ENCODE assay signal across 17 cellular contexts in the genomic region with DNA sequence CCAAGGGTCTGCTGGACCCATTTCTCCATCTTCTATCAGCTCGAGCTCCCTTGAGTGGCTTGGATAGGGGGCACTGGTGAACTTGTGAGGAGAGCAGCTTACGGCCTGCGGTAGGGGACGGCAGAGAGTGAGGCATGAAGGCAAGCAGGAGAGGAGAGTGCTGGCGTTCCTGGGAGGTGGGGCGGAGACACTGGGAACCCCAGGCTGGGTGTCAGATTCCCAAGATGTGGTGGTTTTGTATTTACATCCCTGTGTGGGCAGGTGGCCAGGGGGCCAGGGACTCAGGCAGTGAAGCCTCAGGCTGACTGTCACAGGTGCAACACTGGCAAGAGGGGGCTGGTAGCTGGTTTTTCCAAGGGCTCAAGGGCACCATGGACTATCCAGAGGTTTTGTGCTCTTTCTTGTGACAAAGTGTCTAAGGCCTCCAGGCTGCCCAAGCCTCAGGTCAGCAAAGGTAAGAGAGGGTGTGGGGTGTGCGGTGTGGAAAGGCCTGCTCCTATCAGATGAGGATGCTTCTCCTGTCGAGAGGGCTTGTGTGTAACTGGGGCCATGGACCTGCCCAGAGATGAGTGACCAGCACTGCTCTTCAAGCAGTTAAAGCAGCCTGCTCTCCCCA. TPM values are rescaled to one million over a fixed set of nuclear protein-coding genes. Genes with fewer than 3 reads are reported as not detected.
DNase-seq lines count a peak whose midpoint lies in the region; ATAC-seq, FAIRE-seq and TF ChIP-seq lines count a peak whose summit lies in the region.
"Had no signal": no experiment of that assay in that cellular context is flagged by ENCODE, and none has a peak within 500 bp of the region (broad histone marks: within the 10 kb centered on the region; RNA-seq: fewer than 3 reads in every experiment).

No MANE protein-coding gene starts in this region.

- no peak overlapping the region for H3K56ac ChIP-seq in H1 (replicated peaks; ENCODE audit: insufficient read length, low read depth, low read length)

- H3K27me3 ChIP-seq in H1 (replicated peaks in 1 of 4; ENCODE audit: control insufficient read depth in 3 of 4, extremely low read depth in 1 of 4, insufficient read depth in 3 of 4, low read length in 3 of 4), result peaks cover 0 to 1% (median 0%) of the 10 kb centered on the region in 4 experiments; a peak in 1 of 7 replicates
- no peaks in the 10 kb centered on the region for H3K27me3 ChIP-seq in parathyroid adenoma (ENCODE audit: control insufficient read depth, insufficient read depth, low read length)

- no peak for TF ChIP-seq POLR2A in H1 (IDR thresholded peaks at IDR 0.05; ENCODE audit: control extremely low read depth in 1 of 2, low read depth in 2 of 2, low read length in 2 of 2)

- DNase-seq in ELF-1 (ENCODE audit: low read depth, low spot score) (peak; percentile 73), NCI-H526 (lab: John Stamatoyannopoulos, UW) (peak; percentile 47 to 84), H1 (ENCODE audit: low read depth in 1 of 2, low spot score in 2 of 2) (peak in 1 of 2 experiments; percentile 55), Ammon's horn (ENCODE audit: low spot score) (no peak), NCI-H774 (lab: John Stamatoyannopoulos, UW) (no peak)
- DNase-seq in stimulated activated CD4-positive, alpha-beta T cell treated with anti-CD3 and anti-CD28 coated beads, Interleukin-12 subunit alpha, Interleukin-12 subunit beta, amount 100 ng/mL, for 4 hours, result no peak
- DNase-seq: COR-L47, DMS53, NCI-H1436, NCI-H2081 treated with DMSO at 0.1 percent for 48 hours, NCI-H446 had no signal

- H3K9ac ChIP-seq in H1 (replicated peaks in 1 of 4; ENCODE audit: extremely low read depth in 1 of 4, low read depth in 3 of 4, low read length in 3 of 4) (no peak overlapping the region), parathyroid adenoma (no peak overlapping the region)

- no peak overlapping the region for H3K14ac ChIP-seq in H1 (ENCODE audit: insufficient read length)

- H3K27ac ChIP-seq in H1 (ENCODE audit: low read depth, low read length), result no peak overlapping the region
- peak overlapping the region; percentile 90 for H3K27ac ChIP-seq in parathyroid adenoma

- H3K18ac ChIP-seq in H1 (ENCODE audit: extremely low read depth, low read length), result peak overlapping the region; percentile 55; the same call in 1 of the 2 replicates

- TF ChIP-seq RAD21 in H1 (IDR thresholded peaks at IDR 0.05 in 1 of 2, conservative IDR thresholded peaks at IDR 0.05 in 1 of 2; ENCODE audit: low read depth in 2 of 2, low read length in 2 of 2), result peak in 1 of 2 experiments; percentile 6; a peak in 2 of 4 replicates

- no peak overlapping the region for H3K23ac ChIP-seq in H1 (ENCODE audit: insufficient read length)

- 79% methylated on average over 8 of the region's 8 CpGs; no CpG with 5 or more reads in 1 of the 2 experiments for WGBS in H1 (ENCODE audit: extremely low coverage in 1 of 2, insufficient coverage in 1 of 2, insufficient read length in 1 of 2, insufficient replicate concordance in 2 of 2, low coverage in 1 of 2, low lambda C conversion rate in 2 of 2, missing lambda C conversion rate in 1 of 2), 2 experiments

- CTCF ChIA-PET in H1 (lab: Charles Lee; ENCODE audit: partially characterized antibody), result interaction anchor here (0.8 to 1.9 kb wide), 8 partner anchors 10 to 409 kb away, joined by 3 to 6 read pairs (median 4); no protein-coding TSS in a partner anchor

- no peaks in the 10 kb centered on the region for H3K79me1 ChIP-seq in H1 (ENCODE audit: low read depth, low read length)

- no peak overlapping the region for H4K5ac ChIP-seq in H1 (ENCODE audit: insufficient read length, low read depth, low read length)

- no peak for FAIRE-seq in H1 (lab: Jason Lieb, UNC)
- FAIRE-seq: GM12891, K562 had no signal

- no peak for TF ChIP-seq EP300 in H1 (IDR thresholded peaks at IDR 0.05; ENCODE audit: borderline replicate concordance in 1 of 2, low read depth in 2 of 2, low read length in 2 of 2)

- H2BK12ac ChIP-seq in H1 (ENCODE audit: low read depth, low read length), result peak overlapping the region; percentile 99

- peak overlapping the region; percentile 86 for H2BK120ac ChIP-seq in H1 (replicated peaks; ENCODE audit: low read depth, low read length)

- H4K91ac ChIP-seq in H1 (replicated peaks; ENCODE audit: insufficient read length, low read length), result peak overlapping the region; percentile 22

- peak overlapping the region; percentile 1; the same call in 1 of the 2 replicates for H2AK5ac ChIP-seq in H1 (ENCODE audit: low read depth, low read length)

- H3K23me2 ChIP-seq in H1 (ENCODE audit: low read depth, low read length), result no peaks in the 10 kb centered on the region

- H3K4me1 ChIP-seq in H1 (replicated peaks in 1 of 4; ENCODE audit: control insufficient read depth in 3 of 4, insufficient read depth in 4 of 4, low read length in 3 of 4) (peaks cover 2 to 10% (median 8%) of the 10 kb centered on the region in 4 experiments; a peak in 5 of 7 replicates), parathyroid adenoma (peaks cover 20% of the 10 kb centered on the region)

- no peak for ATAC-seq in GM21515 (IDR thresholded peaks at IDR 0.05; ENCODE audit: unreplicated experiment)
- ATAC-seq: HCT116, K562 had no signal

- POLR2A ChIA-PET in H1 (lab: Charles Lee; ENCODE audit: partially characterized antibody), result interaction anchor here (0.6 to 1.1 kb wide), 3 partner anchors 9 to 60 kb away, joined by 3 read pairs; no protein-coding TSS in a partner anchor

- no peaks in the 10 kb centered on the region for H3K79me2 ChIP-seq in H1 (ENCODE audit: control insufficient read depth in 1 of 2, insufficient read depth in 2 of 2, low read length in 2 of 2)
- H3K79me2 ChIP-seq in parathyroid adenoma, result no peaks in the 10 kb centered on the region

- no peak overlapping the region for H4K8ac ChIP-seq in H1 (ENCODE audit: extremely low read depth, insufficient read depth, low read length)

- H2BK5ac ChIP-seq in H1 (ENCODE audit: low read depth, low read length), result peak overlapping the region; percentile 84

- peak overlapping the region; percentile 44 for H3K4ac ChIP-seq in H1 (replicated peaks; ENCODE audit: insufficient read length, low read depth, low read length)

- no peak overlapping the region for H2BK15ac ChIP-seq in H1 (ENCODE audit: low read length)

- H3K4me3 ChIP-seq in H1 (ENCODE audit: extremely low read depth in 1 of 4, insufficient read depth in 2 of 4, low read depth in 3 of 4, low read length in 4 of 4), result no peak overlapping the region
- no peak overlapping the region for H3K4me3 ChIP-seq in parathyroid adenoma (ENCODE audit: low read depth, low read length)
- H3K4me3 ChIP-seq: K562 had no signal

- no peak overlapping the region; a peak in 1 of 4 replicates for H3K4me2 ChIP-seq in H1 (ENCODE audit: insufficient read depth in 1 of 2, low read depth in 2 of 2, low read length in 2 of 2)
- peak overlapping the region; percentile 25 for H3K4me2 ChIP-seq in parathyroid adenoma (ENCODE audit: low read length)

- H2BK20ac ChIP-seq in H1 (ENCODE audit: low read length), result peak overlapping the region; percentile 40; the same call in 1 of the 2 replicates

- peaks cover 2 to 5% of the 10 kb centered on the region in 2 experiments; a peak in 1 of 4 replicates for H3K9me3 ChIP-seq in H1 (ENCODE audit: insufficient read depth in 2 of 2, low read depth in 1 of 2, low read length in 1 of 2)
- H3K9me3 ChIP-seq in parathyroid adenoma (ENCODE audit: control insufficient read depth, low read length), result no peaks in the 10 kb centered on the region

- H3K36me3 ChIP-seq in H1 (ENCODE audit: control insufficient read depth in 2 of 4, insufficient read depth in 4 of 4, low read length in 3 of 4) (no peaks in the 10 kb centered on the region), parathyroid adenoma (ENCODE audit: control insufficient read depth, insufficient read depth, low read length) (no peaks in the 10 kb centered on the region)

- TF ChIP-seq CTCF in H1 (IDR thresholded peaks at IDR 0.05; ENCODE audit: control extremely low read depth in 1 of 3, insufficient read depth in 1 of 3, low read depth in 1 of 3, low read length in 3 of 3) (peak; percentile 26 to 34 (median 27)), parathyroid adenoma (IDR thresholded peaks at IDR 0.05) (peak; percentile 16)

- no peaks in the 10 kb centered on the region for H4K20me1 ChIP-seq in H1 (replicated peaks in 1 of 2; ENCODE audit: control insufficient read depth in 1 of 2, insufficient read depth in 2 of 2, low read length in 2 of 2)

- H2AFZ ChIP-seq in H1 (ENCODE audit: low read length) (no peak overlapping the region), parathyroid adenoma (peak overlapping the region; percentile 63)

TF ChIP-seq in H1, 55 proteins besides CTCF, POLR2A, EP300 and RAD21:
- no peak for TF ChIP-seq CHD1 (IDR thresholded peaks at IDR 0.05; ENCODE audit: low read depth, low read length)
- TF ChIP-seq ZNF274 (IDR thresholded peaks at IDR 0.05; ENCODE audit: borderline replicate concordance, extremely low read depth, low read length), result no peak
- TF ChIP-seq SRF (IDR thresholded peaks at IDR 0.05; ENCODE audit: low read depth, low read length), result no peak

RNA-seq across cellular contexts. Expression of a gene that starts 45.1 kb away (rescaled TPM):
- 70.3 and 73.6 TPM in 2 replicates for total RNA-seq in H1 (2021; fragmentation: NEBNext Ultra II Directional; extraction: Animal tissue kit (Norgen Biotek cat#: 25700))
- 27.5 and 33.6 TPM in 2 replicates for polyA plus RNA-seq in H1 (2011; rRNA removed)
- 31.7 TPM for polyA plus RNA-seq in H1 (2011; cell fraction: cytosol; rRNA removed)
- polyA plus RNA-seq in H1 (2011; cell fraction: nucleus; rRNA removed), result 72.5 TPM
- polyA plus RNA-seq in H1 (2012, experiment 1 of 2), result 31.8 to 40.7 TPM (median 40.1 TPM) in 4 replicates
- polyA plus RNA-seq in H1 (2012, experiment 2 of 2), result 4.2 TPM
- 68.4 TPM for polyA plus RNA-seq in H1 (2013, experiment 1 of 2)
- polyA plus RNA-seq in H1 (2013, experiment 2 of 2), result 76.5 TPM
- 186 and 264 TPM in 2 replicates for polyA minus RNA-seq in H1 (2011; rRNA and poly(A)+ RNA removed)
- 54.3 TPM for polyA minus RNA-seq in H1 (2011; cell fraction: cytosol; rRNA and poly(A)+ RNA removed)
- polyA minus RNA-seq in H1 (2011; cell fraction: nucleus; rRNA and poly(A)+ RNA removed), result 152 TPM
- total RNA-seq: G401 had no signal
- polyA plus RNA-seq: K562 had no signal

Comparison
In these comparisons a context has a peak if more than half of its experiments do, and no peak if none do; other contexts are left out.
1. DNase-seq: peak in ELF-1 (single experiment) and NCI-H526 (2 of 2); none in Ammon's horn (single experiment), NCI-H774 (single experiment) and stimulated activated CD4-positive, alpha-beta T cell treated with anti-CD3 and anti-CD28 coated beads, Interleukin-12 subunit alpha, Interleukin-12 subunit beta, amount 100 ng/mL, for 4 hours (single experiment).